ENCODE assay signal across 1 cellular context in the genomic region with DNA sequence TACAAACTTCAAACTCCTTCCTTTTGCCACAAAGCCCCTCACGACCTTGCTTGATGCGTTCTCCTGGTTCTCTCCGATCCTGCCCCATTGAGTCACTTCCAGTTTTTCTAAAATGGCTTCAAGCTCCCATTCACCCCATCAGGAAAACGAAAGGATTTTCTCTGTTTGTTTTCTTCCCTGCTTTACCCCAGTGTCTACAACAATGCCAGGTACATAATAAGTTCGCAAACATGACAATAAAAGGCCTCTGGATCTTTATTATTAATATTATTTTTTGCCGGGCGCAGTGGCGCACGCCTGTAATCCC.
TF ChIP-seq lines count a peak whose summit lies in the region.

No MANE protein-coding gene starts in this region.

TF ChIP-seq in H1, 55 proteins besides CTCF, POLR2A, EP300 and RAD21:
- TF ChIP-seq JUND (IDR thresholded peaks at IDR 0.05; ENCODE audit: low read length) (no peak), YY1 (IDR thresholded peaks at IDR 0.05; ENCODE audit: low read depth, low read length) (peak; percentile 66), ASH2L (IDR thresholded peaks at IDR 0.05; ENCODE audit: low read length) (peak; percentile 26), PHF8 (conservative IDR thresholded peaks at IDR 0.05; ENCODE audit: low read depth, low read length) (no peak), MAFK (IDR thresholded peaks at IDR 0.05; ENCODE audit: low read depth, low read length) (no peak)
- TF ChIP-seq, protein P1, sequence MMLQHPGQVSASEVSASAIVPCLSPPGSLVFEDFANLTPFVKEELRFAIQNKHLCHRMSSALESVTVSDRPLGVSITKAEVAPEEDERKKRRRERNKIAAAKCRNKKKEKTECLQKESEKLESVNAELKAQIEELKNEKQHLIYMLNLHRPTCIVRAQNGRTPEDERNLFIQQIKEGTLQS (IDR thresholded peaks at IDR 0.05; ENCODE audit: insufficient read depth, low read depth, low read length), result no peak
